Comparison of ENCODE assay signal across 14 cellular contexts in the genomic region with DNA sequence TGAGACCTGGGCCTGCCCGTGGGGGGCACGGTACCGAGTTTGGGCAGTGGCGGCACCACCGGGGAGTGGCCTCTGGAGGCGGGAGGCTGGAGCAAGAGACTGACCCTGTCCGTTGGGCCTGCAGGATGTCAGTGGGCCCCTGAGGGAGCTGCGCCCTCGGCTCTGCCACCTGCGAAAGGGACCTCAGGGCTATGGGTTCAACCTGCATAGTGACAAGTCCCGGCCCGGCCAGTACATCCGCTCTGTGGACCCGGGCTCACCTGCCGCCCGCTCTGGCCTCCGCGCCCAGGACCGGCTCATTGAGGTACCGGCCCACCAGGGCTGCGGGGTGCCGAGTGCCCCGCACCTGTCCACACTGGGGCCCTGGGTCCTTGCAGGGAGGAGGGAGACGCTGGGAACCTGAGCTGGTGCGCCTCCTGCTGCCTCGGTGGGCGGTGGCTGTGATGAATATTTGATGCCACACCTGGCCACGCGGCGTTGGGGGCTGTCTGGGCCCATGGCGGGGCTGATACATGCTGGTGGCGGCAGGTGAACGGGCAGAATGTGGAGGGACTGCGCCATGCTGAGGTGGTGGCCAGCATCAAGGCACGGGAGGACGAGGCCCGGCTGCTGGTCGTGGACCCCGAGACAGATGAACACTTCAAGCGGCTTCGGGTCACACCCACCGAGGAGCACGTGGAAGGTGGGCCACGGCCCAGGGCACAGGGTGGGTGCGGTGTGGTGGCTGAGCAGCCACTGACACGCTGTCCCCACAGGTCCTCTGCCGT. TPM values are rescaled to one million over a fixed set of nuclear protein-coding genes. Genes with fewer than 3 reads are reported as not detected.
DNase-seq lines count a peak whose midpoint lies in the region; ATAC-seq and TF ChIP-seq lines count a peak whose summit lies in the region.
"Had no signal": no experiment of that assay in that cellular context is flagged by ENCODE, and none has a peak within 500 bp of the region (broad histone marks: within the 10 kb centered on the region; RNA-seq: fewer than 3 reads in every experiment).

No MANE protein-coding gene starts in this region.

- DNase-seq in heart right ventricle (no peak), Right ventricle myocardium superior (no peak), left ventricle myocardium inferior (no peak), prostate gland (ENCODE audit: low spot score) (no peak), aorta (no peak), iPS-NIHi11 (ENCODE audit: low spot score) (no peak), NCI-H2081 treated with DMSO at 0.1 percent for 48 hours (lab: John Stamatoyannopoulos, UW) (no peak), BE2C (no peak)
- DNase-seq: GDM1, Karpas-422 had no signal

- TF ChIP-seq POLR2A in prostate gland (IDR thresholded peaks at IDR 0.05) = no peak

- intact Hi-C loops in heart right ventricle (cut with DNase I) (loop anchor here in 1 of 10 donors (10.0 kb wide), 1 partner anchor 492 kb away; no protein-coding TSS in a partner anchor), Right ventricle myocardium superior (cut with DNase I) (no loop called here), left ventricle myocardium inferior (cut with micrococcal nuclease) (no loop called here), prostate gland (cut with DNase I) (no loop called here), aorta (cut with DNase I) (no loop called here)

- H3K4me1 ChIP-seq in heart right ventricle = peaks cover 54 to 96% (median 93%) of the 10 kb centered on the region in 9 donors
- peaks cover 91% of the 10 kb centered on the region for H3K4me1 ChIP-seq in left ventricle myocardium inferior
- H3K4me1 ChIP-seq in prostate gland (replicated peaks) = peaks cover 54% of the 10 kb centered on the region
- H3K4me1 ChIP-seq in aorta (ENCODE audit: control insufficient read depth in 1 of 2, insufficient read depth in 2 of 2, low read length in 2 of 2) = no peaks in the 10 kb centered on the region
- H3K4me1 ChIP-seq in BE2C = peaks cover 45% of the 10 kb centered on the region

- H3K9me3 ChIP-seq in heart right ventricle (no peaks in the 10 kb centered on the region), left ventricle myocardium inferior (replicated peaks) (no peaks in the 10 kb centered on the region), prostate gland (no peaks in the 10 kb centered on the region), aorta (ENCODE audit: control insufficient read depth, low read length) (no peaks in the 10 kb centered on the region), BE2C (no peaks in the 10 kb centered on the region)
- H3K9me3 ChIP-seq: mucosa of descending colon had no signal

- H3K36me3 ChIP-seq in heart right ventricle (peaks cover 0 to 55% (median 15%) of the 10 kb centered on the region in 9 donors), left ventricle myocardium inferior (peaks cover 38% of the 10 kb centered on the region), prostate gland (no peaks in the 10 kb centered on the region), aorta (ENCODE audit: control insufficient read depth in 1 of 2, insufficient read depth in 2 of 2, low read length in 1 of 2) (no peaks in the 10 kb centered on the region), BE2C (no peaks in the 10 kb centered on the region)

- no peak for TF ChIP-seq CTCF in heart right ventricle (IDR thresholded peaks at IDR 0.05)
- TF ChIP-seq CTCF in left ventricle myocardium inferior (IDR thresholded peaks at IDR 0.05; ENCODE audit: borderline replicate concordance) = no peak
- TF ChIP-seq CTCF in prostate gland (IDR thresholded peaks at IDR 0.05) = no peak
- no peak for TF ChIP-seq CTCF in BE2C (IDR thresholded peaks at IDR 0.05; ENCODE audit: low read depth, low read length)

- H3K4me3 ChIP-seq in heart right ventricle = peak overlapping the region; percentile 43 to 78 (median 61)
- peak overlapping the region; percentile 72 for H3K4me3 ChIP-seq in left ventricle myocardium inferior
- H3K4me3 ChIP-seq in prostate gland = peak overlapping the region in 1 of 2 donors; percentile 3
- H3K4me3 ChIP-seq in aorta (ENCODE audit: low read length in 2 of 2) = no peak overlapping the region
- no peak overlapping the region for H3K4me3 ChIP-seq in BE2C (ENCODE audit: low read depth, low read length)
- H3K4me3 ChIP-seq: mucosa of descending colon had no signal

- H3K27ac ChIP-seq in heart right ventricle = peak overlapping the region; percentile 83 to 96 (median 93)
- peak overlapping the region; percentile 96 for H3K27ac ChIP-seq in left ventricle myocardium inferior (replicated peaks)
- peak overlapping the region; percentile 86 to 93 for H3K27ac ChIP-seq in prostate gland
- peak overlapping the region; percentile 7 to 93 for H3K27ac ChIP-seq in aorta (ENCODE audit: low read depth in 1 of 2, low read length in 2 of 2)

- WGBS in heart right ventricle, 2 donors = 72 to 79% methylated on average over 47 of the region's 47 CpGs
- whole genome bisulfite sequencing in prostate gland = 79% methylated on average over 43 of the region's 47 CpGs
- 74 to 77% methylated on average over 42 to 47 of the region's 47 CpGs for WGBS in aorta, 2 donors

- ATAC-seq in heart right ventricle (no peak), Right ventricle myocardium superior (ENCODE audit: poor library complexity) (no peak), aorta (ENCODE audit: low FRiP score) (no peak)
- ATAC-seq: activated T-helper 17 cell treated with anti-CD3 and anti-CD28 coated beads, Interleukin-2, amount 50 U/mL, for 72 hours; WTC11 had no signal

- no peaks in the 10 kb centered on the region for H3K27me3 ChIP-seq in heart right ventricle
- H3K27me3 ChIP-seq in left ventricle myocardium inferior (ENCODE audit: low read depth) = no peaks in the 10 kb centered on the region
- H3K27me3 ChIP-seq in prostate gland (replicated peaks; ENCODE audit: insufficient read depth) = no peaks in the 10 kb centered on the region
- no peaks in the 10 kb centered on the region for H3K27me3 ChIP-seq in aorta (ENCODE audit: control insufficient read depth in 1 of 2, insufficient read depth in 2 of 2, low read length in 1 of 2)
- no peaks in the 10 kb centered on the region for H3K27me3 ChIP-seq in BE2C

RNA-seq across cellular contexts. Expression of a gene that starts 9.7 kb away (rescaled TPM):
- 100 to 1,000 TPM in 9 of 10 donors, 10 to 100 TPM in 1; 94.3 to 429 (median 146) TPM for total RNA-seq in heart right ventricle
- polyA plus RNA-seq in heart right ventricle = 100 to 1,000 TPM; 314 to 640 TPM
- 258 TPM for total RNA-seq in Right ventricle myocardium superior
- 221 TPM for total RNA-seq in left ventricle myocardium inferior
- total RNA-seq in prostate gland = 100 to 1,000 TPM; 118 to 170 TPM
- 100 to 1,000 TPM in 1 of 2 donors, 10 to 100 TPM in 1; 81.8 to 110 TPM for total RNA-seq in aorta
- polyA plus RNA-seq in aorta = 100 to 1,000 TPM; 119 to 133 TPM
- 41.3 TPM for polyA plus RNA-seq in BE2C (2012; ENCODE audit: insufficient read depth, insufficient read length, low read depth)

RNA-seq across cellular contexts. Expression of a gene that starts 11.3 kb away (rescaled TPM):
- total RNA-seq in heart right ventricle (10 to 100 TPM in 8 of 10 donors, 1 to 10 TPM in 2; 9.8 to 24.9 (median 12.3) TPM), Right ventricle myocardium superior (26.2 TPM), left ventricle myocardium inferior (21.7 TPM), prostate gland (10 to 100 TPM; 16.4 to 24.9 TPM), aorta (10 to 100 TPM in 1 of 2 donors, 1 to 10 TPM in 1; 7.4 to 12.9 TPM)
- polyA plus RNA-seq in heart right ventricle (10 to 100 TPM; 16.1 to 51.9 TPM), aorta (10 to 100 TPM; 24.4 to 33.8 TPM)
- 176 TPM for polyA plus RNA-seq in BE2C (2012; ENCODE audit: insufficient read depth, insufficient read length, low read depth)

RNA-seq across cellular contexts. Expression of a gene that starts 11.4 kb away (rescaled TPM):
- total RNA-seq in heart right ventricle = 10 to 100 TPM; 54.7 to 87.0 (median 71.5) TPM
- polyA plus RNA-seq in heart right ventricle = 10 to 100 TPM; 28.8 to 83.3 TPM
- 67.8 TPM for total RNA-seq in Right ventricle myocardium superior
- total RNA-seq in left ventricle myocardium inferior = 80.1 TPM
- 100 to 1,000 TPM in 1 of 2 donors, 10 to 100 TPM in 1; 86.3 to 168 TPM for total RNA-seq in prostate gland
- 100 to 1,000 TPM in 1 of 2 donors, 10 to 100 TPM in 1; 92.4 to 146 TPM for total RNA-seq in aorta
- 100 to 1,000 TPM in 1 of 2 donors, 10 to 100 TPM in 1; 16.2 to 166 TPM for polyA plus RNA-seq in aorta
- polyA plus RNA-seq in BE2C (2012; ENCODE audit: insufficient read depth, insufficient read length, low read depth) = 238 TPM

RNA-seq across cellular contexts. Expression of a gene that starts 16.8 kb away (rescaled TPM):
- under 1 TPM in 1 of 10 donors, not detected in 9; 0.39 TPM for total RNA-seq in heart right ventricle
- under 1 TPM in 1 of 2 donors, not detected in 1; 0.54 TPM for polyA plus RNA-seq in heart right ventricle
- total RNA-seq in Right ventricle myocardium superior = not detected
- not detected for total RNA-seq in left ventricle myocardium inferior
- 1 to 10 TPM; 1.8 to 3.6 TPM for total RNA-seq in prostate gland
- 1 to 10 TPM in 1 of 2 donors, not detected in 1; 1.2 TPM for total RNA-seq in aorta
- under 1 TPM in 1 of 2 donors, not detected in 1; 0.56 TPM for polyA plus RNA-seq in aorta
- not detected for polyA plus RNA-seq in BE2C (2012; ENCODE audit: insufficient read depth, insufficient read length, low read depth)
- total RNA-seq: cerebellum had no signal

RNA-seq across cellular contexts. Expression of a gene that starts 26.8 kb away (rescaled TPM):
- total RNA-seq in heart right ventricle (10 to 100 TPM in 9 of 10 donors, 1 to 10 TPM in 1; 9.5 to 24.7 (median 14.2) TPM), Right ventricle myocardium superior (17.2 TPM), left ventricle myocardium inferior (14.5 TPM), prostate gland (10 to 100 TPM; 30.7 to 74.3 TPM), aorta (10 to 100 TPM; 31.0 to 34.4 TPM)
- polyA plus RNA-seq in heart right ventricle (10 to 100 TPM; 12.6 to 25.3 TPM), aorta (10 to 100 TPM; 12.8 to 32.9 TPM)
- 245 TPM for polyA plus RNA-seq in BE2C (2012; ENCODE audit: insufficient read depth, insufficient read length, low read depth)

Comparison
In these comparisons a context has a peak if more than half of its experiments do, and no peak if none do; other contexts are left out.
1. H3K4me3 ChIP-seq: peak in heart right ventricle (10 of 10) and left ventricle myocardium inferior (single experiment); none in aorta (0 of 2) and BE2C (single experiment).
2. Peak in every context shown above with its lines, with median percentiles within 50 percentile points of each other: H3K27ac ChIP-seq.